In genomic region chr15:41637086-41637485, GRCh38 we compare ENCODE assay signal across 35 cellular contexts.
"Had no signal": no experiment of that assay in that cellular context is flagged by ENCODE, and none has a peak within 500 bp of the region (broad histone marks: within the 10 kb centered on the region; RNA-seq: fewer than 3 reads in every experiment).

No MANE protein-coding gene starts in this region.

- ATAC-seq: activated CD4-positive, CD25-positive, alpha-beta regulatory T cell treated with anti-CD3 and anti-CD28 coated beads, Interleukin-2, amount 50 U/mL, for 24 hours; activated CD8-positive, alpha-beta memory T cell treated with anti-CD3 and anti-CD28 coated beads, Interleukin-2, amount 10 ng/mL, durations not matched to agents 7 days and 5 days; activated CD8-positive, alpha-beta T cell treated with anti-CD3 and anti-CD28 coated beads for 36 hours; activated naive CD4-positive, alpha-beta T cell treated with anti-CD3 and anti-CD28 coated beads, Interleukin-2, amount 50 U/mL, for 72 hours; foreskin keratinocyte; gastrocnemius medialis; T-helper 17 cell had no signal

- H3K27me3 Mint-ChIP-seq: activated B cell treated with CpG ODN at 0.5 μM for 24 hours; activated CD8-positive, alpha-beta memory T cell treated with anti-CD3 and anti-CD28 coated beads, Interleukin-2, amount 10 ng/mL, durations not matched to agents 7 days and 5 days; activated CD8-positive, alpha-beta T cell treated with anti-CD3 and anti-CD28 coated beads for 36 hours; activated naive CD4-positive, alpha-beta T cell treated with anti-CD3 and anti-CD28 coated beads, Interleukin-2, amount 10 ng/mL, durations not matched to agents 7 days and 5 days; activated naive CD8-positive, alpha-beta T cell treated with anti-CD3 and anti-CD28 coated beads, Interleukin-2, amount 10 ng/mL, durations not matched to agents 7 days and 5 days; brain; T-helper 17 cell had no signal

- H3K4me1 Mint-ChIP-seq: activated naive CD4-positive, alpha-beta T cell treated with anti-CD3 and anti-CD28 coated beads, Interleukin-2, amount 10 ng/mL, durations not matched to agents 7 days and 5 days had no signal

- H3K27ac ChIP-seq: ascending aorta, breast epithelium, cardiac muscle cell, colonic mucosa, esophagus muscularis mucosa, foreskin keratinocyte, gastrocnemius medialis, WERI-Rb-1 had no signal

- H3K36me3 ChIP-seq: breast epithelium, cardiac muscle cell, colonic mucosa, gastrocnemius medialis, WERI-Rb-1 had no signal

- H3K4me3 ChIP-seq: ascending aorta, breast epithelium, cardiac muscle cell, colonic mucosa, esophagus muscularis mucosa, gastrocnemius medialis had no signal

- H3K36me3 Mint-ChIP-seq: activated CD8-positive, alpha-beta memory T cell treated with anti-CD3 and anti-CD28 coated beads, Interleukin-2, amount 10 ng/mL, durations not matched to agents 7 days and 5 days; activated naive CD4-positive, alpha-beta T cell treated with anti-CD3 and anti-CD28 coated beads, Interleukin-2, amount 10 ng/mL, durations not matched to agents 7 days and 5 days; activated naive CD4-positive, alpha-beta T cell treated with anti-CD3 and anti-CD28 coated beads, Interleukin-2, amount 50 U/mL, for 72 hours; activated naive CD8-positive, alpha-beta T cell treated with anti-CD3 and anti-CD28 coated beads, Interleukin-2, amount 10 ng/mL, durations not matched to agents 7 days and 5 days had no signal

- H3K4me1 ChIP-seq: ascending aorta, breast epithelium, colonic mucosa, foreskin keratinocyte, gastrocnemius medialis had no signal

- H3K9me3 Mint-ChIP-seq: activated B cell treated with CpG ODN at 0.5 μM for 24 hours; activated CD8-positive, alpha-beta T cell treated with anti-CD3 and anti-CD28 coated beads for 36 hours; activated naive CD4-positive, alpha-beta T cell treated with anti-CD3 and anti-CD28 coated beads, Interleukin-2, amount 10 ng/mL, durations not matched to agents 7 days and 5 days; activated naive CD4-positive, alpha-beta T cell treated with anti-CD3 and anti-CD28 coated beads, Interleukin-2, amount 50 U/mL, for 72 hours; activated naive CD8-positive, alpha-beta T cell treated with anti-CD3 and anti-CD28 coated beads, Interleukin-2, amount 10 ng/mL, durations not matched to agents 7 days and 5 days; activated T-helper 1 cell treated with anti-CD3 and anti-CD28 coated beads, Interleukin-12 subunit alpha, Interleukin-12 subunit beta, Interleukin-2, Interleukin-4 antibody, amounts not matched to agents 30 ng/mL and 10 ng/mL and 1 ng/mL, durations not matched to agents 14 hours and 24 hours and 36 hours; activated T-helper 2 cell treated with anti-CD3 and anti-CD28 coated beads, Interferon-gamma antibody, Interleukin-2, Interleukin-4, amounts not matched to agents 10 μg/mL and 5 μg/mL and 100 μg/mL, durations not matched to agents 14 hours and 24 hours and 36 hours; brain; T-helper 2 cell treated with Interferon-gamma antibody and Interleukin-4, amounts not matched to agents 5 μg/mL and 100 μg/mL, for 36 hours had no signal

- H3K27me3 ChIP-seq: ascending aorta, breast epithelium, cardiac muscle cell, colonic mucosa, esophagus muscularis mucosa, foreskin keratinocyte, gastrocnemius medialis had no signal

- H3K4me3 Mint-ChIP-seq: activated B cell treated with CpG ODN at 0.5 μM for 24 hours; activated CD8-positive, alpha-beta memory T cell treated with anti-CD3 and anti-CD28 coated beads, Interleukin-2, amount 10 ng/mL, durations not matched to agents 7 days and 5 days; activated CD8-positive, alpha-beta T cell treated with anti-CD3 and anti-CD28 coated beads for 36 hours; activated naive CD4-positive, alpha-beta T cell treated with anti-CD3 and anti-CD28 coated beads, Interleukin-2, amount 10 ng/mL, durations not matched to agents 7 days and 5 days; activated naive CD8-positive, alpha-beta T cell treated with anti-CD3 and anti-CD28 coated beads, Interleukin-2, amount 10 ng/mL, durations not matched to agents 7 days and 5 days; activated T-helper 1 cell treated with anti-CD3 and anti-CD28 coated beads, Interleukin-12 subunit alpha, Interleukin-12 subunit beta, Interleukin-2, Interleukin-4 antibody, amounts not matched to agents 30 ng/mL and 10 ng/mL and 1 ng/mL, durations not matched to agents 14 hours and 24 hours and 36 hours; brain; T-helper 17 cell; T-helper 2 cell treated with Interferon-gamma antibody and Interleukin-4, amounts not matched to agents 5 μg/mL and 100 μg/mL, for 36 hours had no signal

- DNase-seq: activated B cell treated with CpG ODN at 0.5 μM for 24 hours; activated CD4-positive, alpha-beta T cell treated with anti-CD3 and anti-CD28 coated beads for 48 hours; activated CD4-positive, alpha-beta T cell treated with anti-CD3 and anti-CD28 coated beads, Interleukin-2, amount 50 U/mL, for 1 hour; activated CD4-positive, alpha-beta T cell treated with anti-CD3 and anti-CD28 coated beads, Interleukin-2, amount 50 U/mL, for 48 hours; activated CD8-positive, alpha-beta memory T cell treated with anti-CD3 and anti-CD28 coated beads, Interleukin-2, amount 10 ng/mL, durations not matched to agents 7 days and 5 days; activated CD8-positive, alpha-beta memory T cell treated with anti-CD3 and anti-CD28 coated beads, Interleukin-2, amount 50 U/mL, for 4 hours; activated CD8-positive, alpha-beta T cell treated with anti-CD3 and anti-CD28 coated beads for 36 hours; activated gamma-delta T cell; activated naive CD4-positive, alpha-beta T cell; activated naive CD4-positive, alpha-beta T cell treated with anti-CD3 and anti-CD28 coated beads, Interleukin-2, amount 10 ng/mL, durations not matched to agents 7 days and 5 days; activated naive CD8-positive, alpha-beta T cell treated with anti-CD3 and anti-CD28 coated beads, Interleukin-2, amount 10 ng/mL, durations not matched to agents 7 days and 5 days; activated T-cell treated with anti-CD3 and anti-CD28 coated beads, Interleukin-2, amount 50 U/mL, for 1 hour; activated T-cell treated with anti-CD3 and anti-CD28 coated beads, Interleukin-2, amount 50 U/mL, for 48 hours; central memory CD4-positive, alpha-beta T cell; cerebellar nuclear complex; colonic mucosa; effector CD8-positive, alpha-beta T cell; erythroblast; foreskin keratinocyte; gastrocnemius medialis; glutamatergic neuron; T-helper 1 cell; T-helper 17 cell; T1000; WERI-Rb-1 had no signal

- H3K27ac Mint-ChIP-seq: activated B cell treated with CpG ODN at 0.5 μM for 24 hours; activated CD8-positive, alpha-beta memory T cell treated with anti-CD3 and anti-CD28 coated beads, Interleukin-2, amount 10 ng/mL, durations not matched to agents 7 days and 5 days; activated CD8-positive, alpha-beta T cell treated with anti-CD3 and anti-CD28 coated beads for 36 hours; activated naive CD4-positive, alpha-beta T cell treated with anti-CD3 and anti-CD28 coated beads, Interleukin-2, amount 10 ng/mL, durations not matched to agents 7 days and 5 days; activated naive CD4-positive, alpha-beta T cell treated with anti-CD3 and anti-CD28 coated beads, Interleukin-2, amount 50 U/mL, for 72 hours; activated naive CD8-positive, alpha-beta T cell treated with anti-CD3 and anti-CD28 coated beads, Interleukin-2, amount 10 ng/mL, durations not matched to agents 7 days and 5 days; activated T-helper 1 cell treated with anti-CD3 and anti-CD28 coated beads, Interleukin-12 subunit alpha, Interleukin-12 subunit beta, Interleukin-2, Interleukin-4 antibody, amounts not matched to agents 30 ng/mL and 10 ng/mL and 1 ng/mL, durations not matched to agents 14 hours and 24 hours and 36 hours; activated T-helper 2 cell treated with anti-CD3 and anti-CD28 coated beads, Interferon-gamma antibody, Interleukin-2, Interleukin-4, amounts not matched to agents 10 μg/mL and 5 μg/mL and 100 μg/mL, durations not matched to agents 14 hours and 24 hours and 36 hours; brain; T-helper 17 cell; T-helper 2 cell treated with Interferon-gamma antibody and Interleukin-4, amounts not matched to agents 5 μg/mL and 100 μg/mL, for 36 hours had no signal

- H3K9me3 ChIP-seq: ascending aorta, breast epithelium, colonic mucosa, esophagus muscularis mucosa, gastrocnemius medialis had no signal
